In the genomic region with DNA sequence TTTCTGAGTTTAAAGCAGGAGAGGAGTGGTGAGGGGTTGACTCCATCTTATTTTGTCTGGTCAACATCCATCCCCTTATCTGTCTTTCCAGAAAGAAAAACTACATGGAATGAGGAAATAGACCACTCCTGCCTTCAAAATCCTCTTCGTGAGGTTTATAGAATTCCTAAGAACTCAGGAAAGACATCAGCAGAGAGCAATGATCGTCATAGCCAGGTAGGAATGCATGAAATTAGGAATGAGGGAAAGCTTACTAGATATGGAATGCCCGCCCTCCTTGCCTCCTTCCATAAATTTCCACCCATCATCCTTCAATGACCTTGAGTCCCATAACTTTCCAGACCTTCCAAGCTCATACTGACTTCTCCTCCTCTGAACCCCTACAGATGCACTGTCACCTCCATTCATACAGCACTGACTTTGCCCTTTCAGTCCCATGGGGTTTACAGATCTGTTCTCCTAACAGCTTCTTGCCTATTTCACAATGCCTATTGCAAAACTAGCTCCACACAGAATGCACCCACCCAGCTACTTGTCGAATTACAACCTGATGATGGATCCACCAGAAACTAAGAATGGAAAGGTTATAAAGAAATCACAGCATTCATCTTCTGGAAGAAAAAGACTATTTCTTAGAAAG, we compare ENCODE assay signal across 12 cellular contexts. TPM values are rescaled to one million over a fixed set of nuclear protein-coding genes. Genes with fewer than 3 reads are reported as not detected.
DNase-seq lines count a peak whose midpoint lies in the region; ATAC-seq and TF ChIP-seq lines count a peak whose summit lies in the region.
"Had no signal": no experiment of that assay in that cellular context is flagged by ENCODE, and none has a peak within 500 bp of the region (broad histone marks: within the 10 kb centered on the region; RNA-seq: fewer than 3 reads in every experiment).

No MANE protein-coding gene starts in this region.

- in situ Hi-C loops in gastrocnemius medialis (cut with MboI; ENCODE audit: low sequenced_read_pairs in 4 of 4): no loop called here

- H3K4me1 ChIP-seq in gastrocnemius medialis (peaks cover 22 to 60% of the 10 kb centered on the region in 2 donors), colonic mucosa (no peaks in the 10 kb centered on the region)

- H3K9me3 ChIP-seq in gastrocnemius medialis: no peaks in the 10 kb centered on the region
- H3K9me3 ChIP-seq in colonic mucosa: no peaks in the 10 kb centered on the region

- ATAC-seq in gastrocnemius medialis: peak; percentile 76 to 85
- no peak for ATAC-seq in HG02678 (IDR thresholded peaks at IDR 0.05; ENCODE audit: unreplicated experiment)
- no peak for ATAC-seq in GM18502 (IDR thresholded peaks at IDR 0.05; ENCODE audit: poor library complexity, unreplicated experiment)

- TF ChIP-seq POLR2A in gastrocnemius medialis (IDR thresholded peaks at IDR 0.05): no peak

- no peak overlapping the region for H3K9ac ChIP-seq in colonic mucosa (ENCODE audit: low read depth in 2 of 2, low read length in 2 of 2)

- H3K27ac ChIP-seq in gastrocnemius medialis: peak overlapping the region; percentile 66 to 89 (median 86)
- H3K27ac ChIP-seq in colonic mucosa: no peak overlapping the region

- H3K36me3 ChIP-seq in gastrocnemius medialis (peaks cover 0 to 35% of the 10 kb centered on the region in 2 donors), colonic mucosa (peaks cover 13% of the 10 kb centered on the region)

- DNase-seq in EL: peak; percentile 32
- DNase-seq in RPMI8226: peak; percentile 0
- DNase-seq in fibroblast of the conjunctiva (ENCODE audit: low read depth): peak; percentile 77
- DNase-seq in gastrocnemius medialis: peak; percentile 44 to 66
- DNase-seq in colonic mucosa: no peak
- DNase-seq in activated CD4-positive, CD25-positive, alpha-beta regulatory T cell treated with anti-CD3 and anti-CD28 coated beads, Interleukin-2, amount 50 U/mL, for 72 hours: no peak
- DNase-seq: activated CD4-positive, CD25-positive, alpha-beta regulatory T cell; activated naive CD8-positive, alpha-beta T cell treated with anti-CD3 and anti-CD28 coated beads, Interleukin-2, amount 10 ng/mL, durations not matched to agents 7 days and 5 days; DMS53; NCI-H1105 had no signal

- H3K27me3 ChIP-seq in gastrocnemius medialis (no peaks in the 10 kb centered on the region), colonic mucosa (no peaks in the 10 kb centered on the region)

- intact Hi-C loops in gastrocnemius medialis (cut with DNase I; ENCODE audit: low total_unique reads): no loop called here
- intact Hi-C loops in colonic mucosa (cut with DNase I): no loop called here

- TF ChIP-seq CTCF in gastrocnemius medialis (IDR thresholded peaks at IDR 0.05 in 4 of 5, conservative IDR thresholded peaks at IDR 0.05 in 1 of 5) (no peak), colonic mucosa (IDR thresholded peaks at IDR 0.05) (no peak)

- H3K4me3 ChIP-seq in gastrocnemius medialis (peak overlapping the region in 1 of 4 donors; percentile 19), colonic mucosa (no peak overlapping the region)

RNA-seq across cellular contexts. Expression of a gene that starts 23.7 kb away (rescaled TPM):
- total RNA-seq in gastrocnemius medialis (10 to 100 TPM; 23.8 to 33.0 (median 25.9) TPM), colonic mucosa (10 to 100 TPM; 50.8 to 79.6 TPM)

RNA-seq across cellular contexts. Expression of a gene that starts 59.2 kb away (rescaled TPM):
- 1 to 10 TPM; 2.8 to 6.0 (median 3.8) TPM for total RNA-seq in gastrocnemius medialis
- total RNA-seq in colonic mucosa: 10 to 100 TPM; 67.6 to 85.5 TPM

Comparison
In these comparisons a context has a peak if more than half of its experiments do, and no peak if none do; other contexts are left out.
1. DNase-seq: peak in EL (single experiment), RPMI8226 (single experiment), fibroblast of the conjunctiva (single experiment) and gastrocnemius medialis (2 of 2); none in colonic mucosa (single experiment) and activated CD4-positive, CD25-positive, alpha-beta regulatory T cell treated with anti-CD3 and anti-CD28 coated beads, Interleukin-2, amount 50 U/mL, for 72 hours (single experiment).
2. ATAC-seq: peak in gastrocnemius medialis (2 of 2); none in HG02678 (single experiment) and GM18502 (single experiment).
3. RNA of a gene that starts 59.2 kb away (total RNA-seq): 67.6 to 85.5 TPM in colonic mucosa; 2.8 to 6.0 TPM in gastrocnemius medialis; every median in the first group is over 4 times any median in the second.